ENCODE assay signal across 11 cellular contexts in the genomic region with DNA sequence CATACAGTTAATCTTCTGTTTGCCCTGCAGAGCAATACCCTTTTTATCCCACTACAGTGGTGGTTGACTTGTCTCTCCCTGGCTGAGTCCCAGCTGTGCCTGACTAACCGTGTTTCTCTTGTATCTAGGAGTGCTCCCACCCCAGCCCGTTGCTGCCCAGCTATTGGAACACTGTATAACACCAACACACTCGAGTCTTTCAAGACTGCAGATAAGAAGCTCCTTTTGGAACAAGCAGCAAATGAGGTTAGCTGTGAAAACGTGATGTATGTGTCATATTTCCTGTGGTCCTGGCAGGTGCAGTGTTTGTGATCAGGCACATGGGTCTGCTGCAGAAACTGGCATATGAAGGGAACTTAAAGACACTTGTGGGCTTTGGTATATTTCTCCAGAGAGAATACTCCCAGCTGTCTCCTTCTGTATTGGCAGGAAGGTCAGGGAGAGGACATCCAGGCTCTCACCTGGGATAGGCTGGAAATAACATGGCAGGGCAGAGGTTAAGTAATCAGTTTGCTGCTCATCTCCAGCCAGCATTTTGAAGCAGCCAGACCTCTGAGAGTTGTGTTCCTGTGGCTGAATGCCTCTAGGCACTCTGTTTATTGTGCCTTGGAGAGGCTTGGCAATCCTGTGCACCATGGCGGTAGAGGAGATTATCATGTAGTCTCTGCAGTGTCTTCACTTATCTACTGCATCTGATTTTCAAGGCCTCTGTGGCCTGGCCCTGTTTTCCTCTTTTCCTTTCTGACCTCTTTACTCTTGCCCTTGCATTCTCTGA. TPM values are rescaled to one million over a fixed set of nuclear protein-coding genes. Genes with fewer than 3 reads are reported as not detected.
A peak's percentile ranks its signal among the peaks of the same experiment; 100 is the strongest.
DNase-seq lines count a peak whose midpoint lies in the region; ATAC-seq and TF ChIP-seq lines count a peak whose summit lies in the region.
"Had no signal": no experiment of that assay in that cellular context is flagged by ENCODE, and none has a peak within 500 bp of the region (broad histone marks: within the 10 kb centered on the region; RNA-seq: fewer than 3 reads in every experiment).

No MANE protein-coding gene starts in this region.

- H3K79me2 ChIP-seq in DND-41 (ENCODE audit: insufficient read depth, low read length) = no peaks in the 10 kb centered on the region

- TF ChIP-seq CTCF in DND-41 (IDR thresholded peaks at IDR 0.05; ENCODE audit: borderline replicate concordance, extremely low read depth, low read length, poor library complexity, severe bottlenecking) = no peak
- TF ChIP-seq CTCF in Calu3 (IDR thresholded peaks at IDR 0.05; ENCODE audit: unreplicated experiment) = no peak

- H3K27ac Mint-ChIP-seq in activated naive CD4-positive, alpha-beta T cell treated with anti-CD3 and anti-CD28 coated beads, Interleukin-2, amount 10 ng/mL, durations not matched to agents 7 days and 5 days = peak overlapping the region; percentile 86
- H3K27ac Mint-ChIP-seq in naive thymus-derived CD4-positive, alpha-beta T cell = peak overlapping the region in 5 of 9 donors; percentile 6 to 78 (median 55)
- H3K27ac Mint-ChIP-seq in Calu3 (ENCODE audit: unreplicated experiment) = no peak overlapping the region

- H4K20me1 ChIP-seq in DND-41 (ENCODE audit: insufficient read depth, low read length) = no peaks in the 10 kb centered on the region

- CTCF ChIA-PET in activated naive CD4-positive, alpha-beta T cell treated with anti-CD3 and anti-CD28 coated beads, Interleukin-2, amount 10 ng/mL, durations not matched to agents 7 days and 5 days (lab: Charles Lee) = interaction anchor here (1.2 kb wide), 2 partner anchors 27 to 71 kb away, joined by 3 to 6 read pairs; no protein-coding TSS in a partner anchor
- CTCF ChIA-PET in naive thymus-derived CD4-positive, alpha-beta T cell (lab: Charles Lee) = no interaction called here
- CTCF ChIA-PET in Calu3 (lab: Charles Lee) = no interaction called here

- peaks cover 29% of the 10 kb centered on the region for H3K4me1 Mint-ChIP-seq in activated naive CD4-positive, alpha-beta T cell treated with anti-CD3 and anti-CD28 coated beads, Interleukin-2, amount 10 ng/mL, durations not matched to agents 7 days and 5 days
- H3K4me1 Mint-ChIP-seq in naive thymus-derived CD4-positive, alpha-beta T cell = peaks cover 0 to 29% (median 8%) of the 10 kb centered on the region in 7 donors
- peaks cover 11% of the 10 kb centered on the region for H3K4me1 Mint-ChIP-seq in Calu3 (ENCODE audit: low read depth, unreplicated experiment)
- H3K4me1 Mint-ChIP-seq: neural crest cell had no signal

- H2AFZ ChIP-seq in DND-41 (ENCODE audit: low read depth, low read length) = no peak overlapping the region

- no peak overlapping the region for H3K4me3 Mint-ChIP-seq in activated naive CD4-positive, alpha-beta T cell treated with anti-CD3 and anti-CD28 coated beads, Interleukin-2, amount 10 ng/mL, durations not matched to agents 7 days and 5 days
- peak overlapping the region in 1 of 10 donors; percentile 56 for H3K4me3 Mint-ChIP-seq in naive thymus-derived CD4-positive, alpha-beta T cell
- no peak overlapping the region for H3K4me3 Mint-ChIP-seq in Calu3 (ENCODE audit: low read depth, unreplicated experiment)
- H3K4me3 Mint-ChIP-seq: neural crest cell had no signal

- peak; percentile 43 for DNase-seq in DND-41
- peak; percentile 49 for DNase-seq in activated naive CD4-positive, alpha-beta T cell treated with anti-CD3 and anti-CD28 coated beads, Interleukin-2, amount 10 ng/mL, durations not matched to agents 7 days and 5 days
- DNase-seq in naive thymus-derived CD4-positive, alpha-beta T cell = peak in 1 of 9 donors; percentile 23
- DNase-seq in SJCRH30 = no peak
- DNase-seq in DMS53 (lab: John Stamatoyannopoulos, UW) = no peak
- DNase-seq in Calu3 = no peak
- DNase-seq: central memory CD4-positive, alpha-beta T cell; MV-4-11 had no signal

- peaks cover 57% of the 10 kb centered on the region for H3K36me3 Mint-ChIP-seq in activated naive CD4-positive, alpha-beta T cell treated with anti-CD3 and anti-CD28 coated beads, Interleukin-2, amount 10 ng/mL, durations not matched to agents 7 days and 5 days
- H3K36me3 Mint-ChIP-seq in naive thymus-derived CD4-positive, alpha-beta T cell = peaks cover 12 to 71% (median 47%) of the 10 kb centered on the region in 5 donors
- peaks cover 4% of the 10 kb centered on the region for H3K36me3 Mint-ChIP-seq in Calu3 (ENCODE audit: insufficient read depth, unreplicated experiment)

- H3K27me3 ChIP-seq in DND-41 (ENCODE audit: insufficient read depth, low read length, poor library complexity) (no peaks in the 10 kb centered on the region), SJCRH30 (no peaks in the 10 kb centered on the region)
- H3K27me3 ChIP-seq in naive thymus-derived CD4-positive, alpha-beta T cell (ENCODE audit: control insufficient read depth in 2 of 2, insufficient read depth in 2 of 2, low read length in 2 of 2) = no peaks in the 10 kb centered on the region

- H3K4me1 ChIP-seq in DND-41 (ENCODE audit: insufficient read depth, low read length) (peaks cover 10% of the 10 kb centered on the region; the same call in 1 of the 2 replicates), SJCRH30 (no peaks in the 10 kb centered on the region)
- peaks cover 0 to 18% of the 10 kb centered on the region in 2 donors for H3K4me1 ChIP-seq in naive thymus-derived CD4-positive, alpha-beta T cell (ENCODE audit: control insufficient read depth in 2 of 2, insufficient read depth in 2 of 2, low read length in 2 of 2)

- no peaks in the 10 kb centered on the region for H3K27me3 Mint-ChIP-seq in activated naive CD4-positive, alpha-beta T cell treated with anti-CD3 and anti-CD28 coated beads, Interleukin-2, amount 10 ng/mL, durations not matched to agents 7 days and 5 days
- no peaks in the 10 kb centered on the region for H3K27me3 Mint-ChIP-seq in naive thymus-derived CD4-positive, alpha-beta T cell
- no peaks in the 10 kb centered on the region for H3K27me3 Mint-ChIP-seq in Calu3 (ENCODE audit: unreplicated experiment)

- H3K4me3 ChIP-seq in DND-41 (ENCODE audit: low read depth in 1 of 2, low read length in 2 of 2) (no peak overlapping the region), SJCRH30 (no peak overlapping the region)
- H3K4me3 ChIP-seq in naive thymus-derived CD4-positive, alpha-beta T cell (ENCODE audit: low read length) = no peak overlapping the region

- BruUV-seq in Calu3 (replicated peaks; lab: Mats Ljungman, UMichigan) = no TSS peak

- peak overlapping the region; percentile 34; the same call in 1 of the 2 replicates for H3K27ac ChIP-seq in DND-41 (ENCODE audit: low read length)
- H3K27ac ChIP-seq in naive thymus-derived CD4-positive, alpha-beta T cell (ENCODE audit: low read depth, low read length) = no peak overlapping the region
- no peak overlapping the region for H3K27ac ChIP-seq in SJCRH30

- H3K36me3 ChIP-seq in DND-41 (ENCODE audit: insufficient read depth, low read length) = peaks cover 46% of the 10 kb centered on the region
- H3K36me3 ChIP-seq in naive thymus-derived CD4-positive, alpha-beta T cell (ENCODE audit: control insufficient read depth in 2 of 3, insufficient read depth in 3 of 3, low read length in 3 of 3) = peaks cover 4 to 74% (median 7%) of the 10 kb centered on the region in 3 experiments
- H3K36me3 ChIP-seq in SJCRH30 = peaks cover 22% of the 10 kb centered on the region

- peak; percentile 88 for ATAC-seq in DND-41 (ENCODE audit: insufficient read depth, low read depth)
- ATAC-seq in HG02798 (IDR thresholded peaks at IDR 0.05; ENCODE audit: poor library complexity, unreplicated experiment) = peak; percentile 70
- peak; percentile 73 for ATAC-seq in naive thymus-derived CD4-positive, alpha-beta T cell
- ATAC-seq in HG02970 (IDR thresholded peaks at IDR 0.05; ENCODE audit: low FRiP score, unreplicated experiment) = no peak

- H3K9me3 ChIP-seq in DND-41 (ENCODE audit: insufficient read depth, low read length, severe bottlenecking) (no peaks in the 10 kb centered on the region), SJCRH30 (replicated peaks) (no peaks in the 10 kb centered on the region)
- H3K9me3 ChIP-seq in naive thymus-derived CD4-positive, alpha-beta T cell (ENCODE audit: control insufficient read depth in 2 of 3, low read length in 3 of 3) = no peaks in the 10 kb centered on the region

- no peak overlapping the region for H3K4me2 ChIP-seq in DND-41 (ENCODE audit: insufficient read depth, low read length)

- no peak overlapping the region for H3K9ac ChIP-seq in DND-41 (ENCODE audit: low read depth, low read length)

- H3K9me3 Mint-ChIP-seq in activated naive CD4-positive, alpha-beta T cell treated with anti-CD3 and anti-CD28 coated beads, Interleukin-2, amount 10 ng/mL, durations not matched to agents 7 days and 5 days = no peaks in the 10 kb centered on the region
- no peaks in the 10 kb centered on the region for H3K9me3 Mint-ChIP-seq in naive thymus-derived CD4-positive, alpha-beta T cell
- H3K9me3 Mint-ChIP-seq in Calu3 (ENCODE audit: low read depth, unreplicated experiment) = no peaks in the 10 kb centered on the region
- H3K9me3 Mint-ChIP-seq: neural crest cell had no signal

- intact Hi-C loops in naive thymus-derived CD4-positive, alpha-beta T cell (cut with micrococcal nuclease) = loop anchor here in 1 of 2 donors (2.0 kb wide), 1 partner anchor 16 kb away; no protein-coding TSS in a partner anchor
- intact Hi-C loops in Calu3 (cut with micrococcal nuclease; ENCODE audit: unreplicated experiment) = no loop called here

- POLR2A ChIA-PET in naive thymus-derived CD4-positive, alpha-beta T cell (lab: Charles Lee) = interaction anchor here (0.7 kb wide), 1 partner anchor 35 kb away, joined by 3 read pairs; the partner anchor contains the start of gene ATG7

RNA-seq across cellular contexts. Expression of gene ATG7, which starts 34.8 kb away (rescaled TPM):
- 10 to 100 TPM; 27.0 to 80.3 (median 39.8) TPM for total RNA-seq in naive thymus-derived CD4-positive, alpha-beta T cell
- 10 to 100 TPM; 12.0 to 15.8 TPM for polyA plus RNA-seq in naive thymus-derived CD4-positive, alpha-beta T cell
- total RNA-seq in SJCRH30 (2014; rRNA removed; shearing (Covaris generic)) = 25.3 and 25.7 TPM in 2 replicates
- 34.6 and 37.3 TPM in 2 replicates for total RNA-seq in Calu3 (2022)

Comparison
In these comparisons a context has a peak if more than half of its experiments do, and no peak if none do; other contexts are left out.
1. DNase-seq: peak in DND-41 (single experiment) and activated naive CD4-positive, alpha-beta T cell treated with anti-CD3 and anti-CD28 coated beads, Interleukin-2, amount 10 ng/mL, durations not matched to agents 7 days and 5 days (single experiment); none in SJCRH30 (0 of 2), DMS53 (single experiment) and Calu3 (single experiment).